ENCODE assay signal across 8 cellular contexts in the genomic region with DNA sequence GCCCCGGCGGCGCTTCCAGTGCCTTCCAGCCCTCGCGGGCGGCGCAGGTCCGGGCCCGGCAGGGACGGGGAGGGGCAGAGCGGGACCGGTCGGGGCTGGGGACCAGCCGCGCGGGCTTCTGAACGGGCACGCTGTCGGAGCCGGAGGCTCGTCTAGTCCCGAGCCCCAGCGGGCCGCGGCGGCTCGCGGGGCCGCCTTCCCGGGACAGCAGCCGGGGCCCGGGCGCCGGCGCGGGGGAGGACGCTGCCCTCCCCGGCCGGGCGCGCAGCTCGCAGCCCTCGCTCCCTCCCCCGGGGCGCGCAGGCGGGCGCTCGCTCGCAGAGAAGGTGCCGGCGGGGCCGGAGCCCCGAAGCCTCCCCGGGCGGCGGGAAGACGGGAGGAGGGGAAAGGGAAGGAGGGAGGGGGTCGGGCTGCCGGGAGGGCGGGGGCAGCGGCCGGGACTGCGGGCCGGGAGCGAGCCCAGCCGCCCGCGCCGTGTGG. TPM values are rescaled to one million over a fixed set of nuclear protein-coding genes. Genes with fewer than 3 reads are reported as not detected.
A peak's percentile ranks its signal among the peaks of the same experiment; 100 is the strongest.
DNase-seq lines count a peak whose midpoint lies in the region; TF ChIP-seq lines count a peak whose summit lies in the region.

No MANE protein-coding gene starts in this region.

- H3K36me3 ChIP-seq in thyroid gland: no peaks in the 10 kb centered on the region

- WGBS in thyroid gland, 2 donors: 10% methylated on average over 2 of the region's 70 CpGs; no CpG with 5 or more reads in 1 of the 2 donors

- TF ChIP-seq POLR2A in thyroid gland (IDR thresholded peaks at IDR 0.05): peak in 1 of 2 donors; percentile 4

- H3K4me3 ChIP-seq in thyroid gland (replicated peaks in 1 of 3): peak overlapping the region in 1 of 3 donors; percentile 72

- H3K27ac ChIP-seq in thyroid gland: peak overlapping the region; percentile 41 to 73 (median 67)

- no peaks in the 10 kb centered on the region for H3K9me3 ChIP-seq in thyroid gland

- TF ChIP-seq CTCF in thyroid gland (IDR thresholded peaks at IDR 0.05): no peak

- peak; percentile 14 for DNase-seq in activated naive CD4-positive, alpha-beta T cell treated with anti-CD3 and anti-CD28 coated beads, Interleukin-2, amount 50 U/mL, for 16 hours
- no peak for DNase-seq in activated naive CD4-positive, alpha-beta T cell treated with Interleukin-2 at 50 U/mL for 16 hours
- DNase-seq in RPMI7951 (ENCODE audit: low read depth) (peak; percentile 67), ecto neural progenitor cell (ENCODE audit: low spot score) (peak; percentile 82), medulla oblongata (ENCODE audit: extremely low spot score) (peak; percentile 63), thyroid gland (peak; percentile 59 to 64), activated gamma-delta T cell (lab: John Stamatoyannopoulos, UW) (no peak)
- no peak for DNase-seq in effector CD8-positive, alpha-beta T cell (lab: John Stamatoyannopoulos, UW)

- intact Hi-C loops in thyroid gland (cut with DNase I): no loop called here

- H3K4me1 ChIP-seq in thyroid gland: peaks cover 11% of the 10 kb centered on the region in 2 donors

- H3K27me3 ChIP-seq in thyroid gland: no peaks in the 10 kb centered on the region

RNA-seq across cellular contexts. Expression of a gene that starts 0.7 kb away (rescaled TPM):
- total RNA-seq in RPMI7951 (2014; rRNA removed; shearing (Covaris generic)): 7.0 and 8.5 TPM in 2 replicates
- total RNA-seq in thyroid gland: 10 to 100 TPM; 14.1 to 35.1 (median 25.4) TPM

Comparison
In these comparisons a context has a peak if more than half of its experiments do, and no peak if none do; other contexts are left out.
1. DNase-seq: peak in activated naive CD4-positive, alpha-beta T cell treated with anti-CD3 and anti-CD28 coated beads, Interleukin-2, amount 50 U/mL, for 16 hours (single experiment), RPMI7951 (single experiment), ecto neural progenitor cell (single experiment), medulla oblongata (single experiment) and thyroid gland (2 of 2); none in activated naive CD4-positive, alpha-beta T cell treated with Interleukin-2 at 50 U/mL for 16 hours (single experiment), effector CD8-positive, alpha-beta T cell (single experiment) and activated gamma-delta T cell (single experiment).